2 cellular contexts compared by ENCODE assay signal in genomic region chr17:79485399-79485985, GRCh38.
TF ChIP-seq lines count a peak whose summit lies in the region.

No MANE protein-coding gene starts in this region.

TF ChIP-seq in A549, 52 proteins besides CTCF, POLR2A, EP300 and RAD21 (continued from another document):
- no peak for TF ChIP-seq RFX5 (IDR thresholded peaks at IDR 0.05)
- no peak for TF ChIP-seq RNF2 (IDR thresholded peaks at IDR 0.05; ENCODE audit: borderline replicate concordance, low read depth)
- no peak for TF ChIP-seq ATOH8 (CRISPR knock-in tag; IDR thresholded peaks at IDR 0.05; ENCODE audit: low read depth)
- TF ChIP-seq BCL3 (IDR thresholded peaks at IDR 0.05) = no peak
- TF ChIP-seq ELK1 (IDR thresholded peaks at IDR 0.05; ENCODE audit: low read depth, low read length) = no peak
- no peak for TF ChIP-seq TFCP2L1 (CRISPR knock-in tag; IDR thresholded peaks at IDR 0.05)
TF ChIP-seq in A549: peak in this region for 0.

TF ChIP-seq in endothelial cell of umbilical vein, 7 proteins besides CTCF, POLR2A, EP300 and RAD21 (continued from another document):
- TF ChIP-seq MAX (IDR thresholded peaks at IDR 0.05; ENCODE audit: insufficient read depth, insufficient read length) (no peak), FOS (IDR thresholded peaks at IDR 0.05; ENCODE audit: borderline replicate concordance, insufficient read depth, low read length) (no peak), JUN (IDR thresholded peaks at IDR 0.05; ENCODE audit: borderline replicate concordance, insufficient read depth, insufficient read length, low read depth) (no peak), GATA2 (IDR thresholded peaks at IDR 0.05; ENCODE audit: insufficient read depth, insufficient read length, low read depth, low read length) (no peak), EZH2 (IDR thresholded peaks at IDR 0.05; ENCODE audit: borderline replicate concordance, low read depth, low read length, severe bottlenecking) (peak; percentile 29), POLR2AphosphoS5 (IDR thresholded peaks at IDR 0.05; ENCODE audit: insufficient read depth, low read depth, low read length) (no peak)
